Comparison of ENCODE assay signal across 21 cellular contexts in the genomic region with DNA sequence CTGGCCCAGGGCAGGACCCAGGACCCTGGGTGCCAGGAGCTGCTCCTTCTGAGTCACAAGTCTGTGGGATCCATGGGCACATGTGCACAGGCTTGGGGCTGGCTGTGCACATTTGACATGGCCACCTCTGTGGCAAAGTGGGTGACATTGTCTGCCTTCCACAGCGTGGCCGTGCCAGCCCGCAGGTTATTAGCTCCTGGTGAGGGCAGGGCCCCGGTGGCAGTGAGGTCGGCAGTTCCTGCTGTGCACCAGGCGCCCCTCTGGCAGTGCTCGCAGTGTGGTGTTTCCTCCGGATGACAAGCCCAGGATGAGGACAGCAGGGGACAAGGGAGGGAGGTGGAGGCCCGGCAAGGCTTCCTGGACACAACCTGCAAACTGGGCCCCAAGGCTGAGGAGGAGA.
DNase-seq lines count a peak whose midpoint lies in the region; ATAC-seq and TF ChIP-seq lines count a peak whose summit lies in the region.
"Had no signal": no experiment of that assay in that cellular context is flagged by ENCODE, and none has a peak within 500 bp of the region (broad histone marks: within the 10 kb centered on the region; RNA-seq: fewer than 3 reads in every experiment).

No MANE protein-coding gene starts in this region.

- H3K79me2 ChIP-seq in osteoblast (ENCODE audit: insufficient read depth, low read length), result no peaks in the 10 kb centered on the region

- no peak overlapping the region for H3K27ac ChIP-seq in right cardiac atrium (ENCODE audit: low read length)
- peak overlapping the region in 36 of 59 donors; percentile 4 to 76 (median 49) for H3K27ac ChIP-seq in dorsolateral prefrontal cortex
- no peak overlapping the region for H3K27ac ChIP-seq in osteoblast (ENCODE audit: low read depth, low read length)
- H3K27ac ChIP-seq: BLaER1 had no signal

- no peak for TF ChIP-seq CTCF in dorsolateral prefrontal cortex (IDR thresholded peaks at IDR 0.05 in 54 of 56, conservative IDR thresholded peaks at IDR 0.05 in 2 of 56; ENCODE audit: low read depth in 1 of 56, partially characterized antibody in 56 of 56)
- no peak for TF ChIP-seq CTCF in neural crest cell (conservative IDR thresholded peaks at IDR 0.05)
- no peak for TF ChIP-seq CTCF in osteoblast (IDR thresholded peaks at IDR 0.05; ENCODE audit: extremely low read depth, low read depth, low read length)

- H3K27me3 ChIP-seq in right cardiac atrium (ENCODE audit: control insufficient read depth, insufficient read depth) (no peaks in the 10 kb centered on the region), dorsolateral prefrontal cortex (peaks cover 0 to 25% (median 0%) of the 10 kb centered on the region in 45 donors), osteoblast (ENCODE audit: insufficient read depth, low read length) (no peaks in the 10 kb centered on the region)
- H3K27me3 ChIP-seq: BE2C, BLaER1 had no signal

- H2AFZ ChIP-seq in osteoblast (ENCODE audit: low read length), result no peak overlapping the region

- H3K4me1 Mint-ChIP-seq in neural crest cell, result peaks cover 33% of the 10 kb centered on the region
- H3K4me1 Mint-ChIP-seq: CD14-positive monocyte; CD4-positive, alpha-beta memory T cell; CD4-positive, CD25-positive, alpha-beta regulatory T cell; CD8-positive, alpha-beta memory T cell had no signal

- WGBS in right cardiac atrium, result 71% methylated on average over 9 of the region's 9 CpGs

- intact Hi-C loops in Right ventricle myocardium superior (cut with DNase I) (no loop called here), right cardiac atrium (cut with DNase I) (no loop called here), dorsolateral prefrontal cortex (cut with DNase I) (no loop called here)

- ATAC-seq in Right ventricle myocardium superior (ENCODE audit: poor library complexity) (no peak), right cardiac atrium (no peak), GM19467 (IDR thresholded peaks at IDR 0.05; ENCODE audit: unreplicated experiment) (no peak), HG02938 (IDR thresholded peaks at IDR 0.05; ENCODE audit: unreplicated experiment) (no peak)

- H3K9me3 Mint-ChIP-seq in neural crest cell, result no peaks in the 10 kb centered on the region

- H3K4me3 ChIP-seq in right cardiac atrium (ENCODE audit: low read length) (no peak overlapping the region), dorsolateral prefrontal cortex (no peak overlapping the region), osteoblast (ENCODE audit: insufficient read depth, low read length) (no peak overlapping the region)
- H3K4me3 ChIP-seq: BLaER1 had no signal

- H3K4me2 ChIP-seq in osteoblast (ENCODE audit: insufficient read depth, low read length), result no peak overlapping the region
- H3K4me2 ChIP-seq: BLaER1 had no signal

- H3K9me3 ChIP-seq in right cardiac atrium (ENCODE audit: control insufficient read depth, low read length) (no peaks in the 10 kb centered on the region), osteoblast (ENCODE audit: low read depth, low read length) (no peaks in the 10 kb centered on the region)
- H3K9me3 ChIP-seq: BE2C had no signal

- peaks cover 2% of the 10 kb centered on the region for H3K27me3 Mint-ChIP-seq in neural crest cell (ENCODE audit: low read depth)
- H3K27me3 Mint-ChIP-seq: CD4-positive, CD25-positive, alpha-beta regulatory T cell had no signal

- H3K4me3 Mint-ChIP-seq in neural crest cell, result no peak overlapping the region
- H3K4me3 Mint-ChIP-seq: CD14-positive monocyte; CD4-positive, alpha-beta memory T cell; CD4-positive, CD25-positive, alpha-beta regulatory T cell; CD8-positive, alpha-beta memory T cell had no signal

- no peaks in the 10 kb centered on the region for H3K36me3 ChIP-seq in osteoblast (ENCODE audit: insufficient read depth, low read length)
- H3K36me3 ChIP-seq: BE2C, BLaER1 had no signal

- no peaks in the 10 kb centered on the region for H3K4me1 ChIP-seq in right cardiac atrium (ENCODE audit: control insufficient read depth, insufficient read depth, low read length)
- H3K4me1 ChIP-seq in osteoblast (ENCODE audit: insufficient read depth, low read length), result no peaks in the 10 kb centered on the region

- H3K36me3 Mint-ChIP-seq in neural crest cell (ENCODE audit: low read depth), result no peaks in the 10 kb centered on the region
- H3K36me3 Mint-ChIP-seq: CD14-positive monocyte; CD4-positive, alpha-beta memory T cell; CD4-positive, CD25-positive, alpha-beta regulatory T cell; CD8-positive, alpha-beta memory T cell had no signal

- no peaks in the 10 kb centered on the region for H4K20me1 ChIP-seq in osteoblast (ENCODE audit: insufficient read depth, low read length)
- H4K20me1 ChIP-seq: BLaER1 had no signal

- DNase-seq in Right ventricle myocardium superior, result peak; percentile 33
- DNase-seq in right cardiac atrium, result no peak
- no peak for DNase-seq in dorsolateral prefrontal cortex
- DNase-seq in neural crest cell (ENCODE audit: low read depth, low spot score), result no peak
- DNase-seq in osteoblast (ENCODE audit: insufficient read length, low spot score, missing footprints), result peak; percentile 49
- DNase-seq in NCI-H2171 treated with DMSO at 0.1 percent for 48 hours (lab: John Stamatoyannopoulos, UW), result no peak
- DNase-seq: 8988T; ACHN; CD4-positive, alpha-beta memory T cell; CD4-positive, CD25-positive, alpha-beta regulatory T cell; CD8-positive, alpha-beta memory T cell; COR-L47; DMS53; DND-41; EL; GF-D8 had no signal

- H3K27ac Mint-ChIP-seq in neural crest cell (ENCODE audit: unreplicated experiment), result peak overlapping the region; percentile 19
- H3K27ac Mint-ChIP-seq: CD14-positive monocyte; CD4-positive, alpha-beta memory T cell; CD4-positive, CD25-positive, alpha-beta regulatory T cell had no signal

Comparison
In these comparisons a context has a peak if more than half of its experiments do, and no peak if none do; other contexts are left out.
1. DNase-seq: peak in Right ventricle myocardium superior (single experiment) and osteoblast (single experiment); none in right cardiac atrium (0 of 3), dorsolateral prefrontal cortex (0 of 10), neural crest cell (single experiment) and NCI-H2171 treated with DMSO at 0.1 percent for 48 hours (single experiment).
2. H3K27ac ChIP-seq: peak in dorsolateral prefrontal cortex (36 of 59); none in right cardiac atrium (single experiment) and osteoblast (single experiment).